ENCODE assay signal across 24 cellular contexts in genomic region chr3:143525408-143525807, GRCh38.
A peak's percentile ranks its signal among the peaks of the same experiment; 100 is the strongest.
DNase-seq lines count a peak whose midpoint lies in the region; ATAC-seq and TF ChIP-seq lines count a peak whose summit lies in the region.
"Had no signal": no experiment of that assay in that cellular context is flagged by ENCODE, and none has a peak within 500 bp of the region (broad histone marks: within the 10 kb centered on the region; RNA-seq: fewer than 3 reads in every experiment).

No MANE protein-coding gene starts in this region.

- H3K4me3 ChIP-seq in breast epithelium = no peak overlapping the region
- no peak overlapping the region for H3K4me3 ChIP-seq in skeletal muscle satellite cell (ENCODE audit: low read length)
- H3K4me3 ChIP-seq: adrenal gland, esophagus squamous epithelium, GM23338, hepatocyte, lung, right atrium auricular region had no signal

- H3K27ac ChIP-seq in breast epithelium (no peak overlapping the region), caudate nucleus (ENCODE audit: low read depth, low read length) (no peak overlapping the region)
- H3K27ac ChIP-seq: 22Rv1, adrenal gland, esophagus squamous epithelium, right atrium auricular region had no signal

- peak overlapping the region; percentile 86 for H3K27ac Mint-ChIP-seq in MCF 10A (ENCODE audit: low read depth, unreplicated experiment)
- H3K27ac Mint-ChIP-seq in chondrocyte (ENCODE audit: unreplicated experiment) = peak overlapping the region; percentile 76
- H3K27ac Mint-ChIP-seq: activated CD8-positive, alpha-beta T cell treated with anti-CD3 and anti-CD28 coated beads for 36 hours; GM23338 had no signal

- H3K9ac ChIP-seq in skeletal muscle satellite cell (ENCODE audit: low read depth, low read length) = peak overlapping the region; percentile 78
- H3K9ac ChIP-seq: SK-N-SH had no signal

- no peak for ATAC-seq in HG03378 (IDR thresholded peaks at IDR 0.05; ENCODE audit: unreplicated experiment)
- ATAC-seq: activated CD8-positive, alpha-beta T cell treated with anti-CD3 and anti-CD28 coated beads for 36 hours; GM23338 had no signal

- H3K4me3 Mint-ChIP-seq in MCF 10A (ENCODE audit: unreplicated experiment) = no peak overlapping the region
- H3K4me3 Mint-ChIP-seq in chondrocyte (ENCODE audit: unreplicated experiment) = no peak overlapping the region
- H3K4me3 Mint-ChIP-seq: activated CD8-positive, alpha-beta T cell treated with anti-CD3 and anti-CD28 coated beads for 36 hours; GM23338 had no signal

- peak overlapping the region; percentile 38 for H3K4me2 ChIP-seq in skeletal muscle satellite cell (ENCODE audit: low read length)
- H3K4me2 ChIP-seq: GM23338, hepatocyte, SK-N-SH had no signal

- peak; percentile 72 for DNase-seq in MCF 10A (ENCODE audit: unreplicated experiment)
- no peak for DNase-seq in breast epithelium (ENCODE audit: low spot score in 2 of 2)
- DNase-seq in chondrocyte (ENCODE audit: low spot score) = no peak
- DNase-seq in iris pigment epithelial cell (ENCODE audit: low read depth) = peak; percentile 84
- no peak for DNase-seq in NCI-H1436 (lab: John Stamatoyannopoulos, UW)
- DNase-seq in caudate nucleus (lab: John Stamatoyannopoulos, UW) = no peak
- DNase-seq: activated CD8-positive, alpha-beta T cell treated with anti-CD3 and anti-CD28 coated beads for 36 hours; activated gamma-delta T cell treated with Interleukin-2 at 50 U/mL for 16 hours; adrenal gland; C1 segment of cervical spinal cord; effector memory CD4-positive, alpha-beta T cell; esophagus squamous epithelium; NCI-H1092 treated with DMSO at 0.1 percent for 48 hours; NCI-H2029 treated with DMSO at 0.1 percent for 48 hours; NK-92 treated with Interleukin-12 subunit alpha and Interleukin-12 subunit beta, amount 100 ng/mL, for 24 hours; SK-N-SH; T1000 had no signal

- intact Hi-C loops in MCF 10A (cut with micrococcal nuclease) = no loop called here
- intact Hi-C loops in breast epithelium (cut with DNase I; ENCODE audit: low total_unique reads) = no loop called here

- H3K36me3 ChIP-seq in breast epithelium = no peaks in the 10 kb centered on the region
- no peaks in the 10 kb centered on the region for H3K36me3 ChIP-seq in skeletal muscle satellite cell (ENCODE audit: insufficient read depth, low read length)
- H3K36me3 ChIP-seq: adrenal gland, esophagus squamous epithelium, right atrium auricular region had no signal

- CTCF ChIA-PET in MCF 10A (lab: Yijun Ruan, JAX) = interaction anchor here (0.5 to 0.9 kb wide), 3 partner anchors 150 to 1034 kb away, joined by 3 to 4 read pairs (median 3); no protein-coding TSS in a partner anchor

- POLR2A ChIA-PET in MCF 10A (lab: Yijun Ruan, JAX) = interaction anchor here (0.6 to 2.5 kb wide), 5 partner anchors 9 to 119 kb away, joined by 4 to 8 read pairs (median 5); no protein-coding TSS in a partner anchor

- H3K36me3 Mint-ChIP-seq in MCF 10A (ENCODE audit: insufficient read depth, unreplicated experiment) = no peaks in the 10 kb centered on the region
- peaks cover 2% of the 10 kb centered on the region for H3K36me3 Mint-ChIP-seq in chondrocyte (ENCODE audit: low read depth)

- H3K27me3 ChIP-seq in breast epithelium (no peaks in the 10 kb centered on the region), skeletal muscle satellite cell (ENCODE audit: control insufficient read depth, insufficient read depth, low read length) (no peaks in the 10 kb centered on the region)
- H3K27me3 ChIP-seq: adrenal gland, esophagus squamous epithelium, hepatocyte, right atrium auricular region had no signal

- TF ChIP-seq POLR2A in breast epithelium (IDR thresholded peaks at IDR 0.05) = no peak

- H3K4me1 Mint-ChIP-seq in MCF 10A (ENCODE audit: insufficient read depth, unreplicated experiment) (peaks cover 34% of the 10 kb centered on the region), chondrocyte (ENCODE audit: low read depth) (peaks cover 41% of the 10 kb centered on the region)

- H3K27me3 Mint-ChIP-seq in MCF 10A (ENCODE audit: insufficient read depth, unreplicated experiment) (no peaks in the 10 kb centered on the region), chondrocyte (ENCODE audit: low read depth) (no peaks in the 10 kb centered on the region)
- H3K27me3 Mint-ChIP-seq: activated CD8-positive, alpha-beta T cell treated with anti-CD3 and anti-CD28 coated beads for 36 hours had no signal

- H3K4me1 ChIP-seq in breast epithelium = no peaks in the 10 kb centered on the region
- peaks cover 41% of the 10 kb centered on the region for H3K4me1 ChIP-seq in skeletal muscle satellite cell (ENCODE audit: control insufficient read depth, insufficient read depth, low read length)
- H3K4me1 ChIP-seq: adrenal gland had no signal

- BruUV-seq in MCF 10A (replicated peaks; lab: Mats Ljungman, UMichigan) = no TSS peak

- H3K9me3 Mint-ChIP-seq in MCF 10A (ENCODE audit: unreplicated experiment) (peaks cover 8% of the 10 kb centered on the region), chondrocyte (ENCODE audit: low read depth) (peaks cover 8% of the 10 kb centered on the region)
- H3K9me3 Mint-ChIP-seq: GM23338 had no signal

- H3K9me3 ChIP-seq in breast epithelium (no peaks in the 10 kb centered on the region), skeletal muscle satellite cell (replicated peaks; ENCODE audit: low read length) (no peaks in the 10 kb centered on the region)
- H3K9me3 ChIP-seq: adrenal gland, esophagus squamous epithelium, right atrium auricular region, SK-N-SH had no signal

- no peak for TF ChIP-seq CTCF in MCF 10A (IDR thresholded peaks at IDR 0.05; ENCODE audit: unreplicated experiment)
- TF ChIP-seq CTCF in breast epithelium (IDR thresholded peaks at IDR 0.05) = no peak
- TF ChIP-seq CTCF in chondrocyte (IDR thresholded peaks at IDR 0.05) = no peak

Comparison
In these comparisons a context has a peak if more than half of its experiments do, and no peak if none do; other contexts are left out.
1. DNase-seq: peak in MCF 10A (single experiment) and iris pigment epithelial cell (single experiment); none in breast epithelium (0 of 2), chondrocyte (single experiment), NCI-H1436 (single experiment) and caudate nucleus (0 of 61).